ENCODE assay signal across 8 cellular contexts in genomic region chr1:171644805-171645483, GRCh38. TPM values are rescaled to one million over a fixed set of nuclear protein-coding genes. Genes with fewer than 3 reads are reported as not detected.
DNase-seq lines count a peak whose midpoint lies in the region; ATAC-seq, FAIRE-seq and TF ChIP-seq lines count a peak whose summit lies in the region.

No MANE protein-coding gene starts in this region.

- H3K27me3 ChIP-seq in bronchial epithelial cell (ENCODE audit: control insufficient read depth, insufficient read depth, low read length) (no peaks in the 10 kb centered on the region), keratinocyte (ENCODE audit: control insufficient read depth, extremely low read depth, insufficient read depth, low read length) (no peaks in the 10 kb centered on the region)

- H3K27ac ChIP-seq in VCaP (no peak overlapping the region), keratinocyte (ENCODE audit: control insufficient read depth, insufficient read depth, low read length) (no peak overlapping the region)

- no peaks in the 10 kb centered on the region for H3K9me1 ChIP-seq in keratinocyte (ENCODE audit: control insufficient read depth, extremely low read depth, insufficient read depth, low read length)

- DNase-seq in GF-D8 (lab: John Stamatoyannopoulos, UW), result peak; percentile 15
- DNase-seq in NCI-H2227 (lab: John Stamatoyannopoulos, UW; ENCODE audit: unreplicated experiment), result peak; percentile 93
- DNase-seq in bronchial epithelial cell (ENCODE audit: low read depth), result peak; percentile 80
- peak; percentile 56 for DNase-seq in keratinocyte (ENCODE audit: low read depth, low spot score)
- peak; percentile 46 to 66 for DNase-seq in stimulated activated CD4-positive, alpha-beta T cell treated with anti-CD3 and anti-CD28 coated beads, Interleukin-15, amount 100 ng/mL, for 48 hours (ENCODE audit: low read depth in 2 of 2)

- TF ChIP-seq CTCF in VCaP (conservative IDR thresholded peaks at IDR 0.05), result peak; percentile 80
- peak; percentile 88 for TF ChIP-seq CTCF in bronchial epithelial cell (IDR thresholded peaks at IDR 0.05; ENCODE audit: insufficient read depth, low read length, severe bottlenecking)
- TF ChIP-seq CTCF in keratinocyte (optimal IDR thresholded peaks at IDR 0.05 in 1 of 3, IDR thresholded peaks at IDR 0.05 in 1 of 3, conservative IDR thresholded peaks at IDR 0.05 in 1 of 3; ENCODE audit: extremely low read depth in 1 of 3, insufficient read depth in 2 of 3, low read length in 3 of 3), result peak; percentile 83 to 93 (median 91)

- ATAC-seq in HG03039 (IDR thresholded peaks at IDR 0.05; ENCODE audit: unreplicated experiment), result peak; percentile 49
- no peak for ATAC-seq in HG02852 (IDR thresholded peaks at IDR 0.05; ENCODE audit: unreplicated experiment)

- H2AFZ ChIP-seq in keratinocyte (ENCODE audit: control insufficient read depth, low read length), result peak overlapping the region; percentile 83

- H3K9ac ChIP-seq in keratinocyte (ENCODE audit: control insufficient read depth, extremely low read depth, insufficient read depth, low read length), result no peak overlapping the region

- dilution Hi-C loops in keratinocyte (cut with MboI; ENCODE audit: extremely low pct_ligation_motif_present, low sequenced_read_pairs), result loop anchor here (25.0 kb wide), 1 partner anchor 342 kb away; no protein-coding TSS in a partner anchor

- H3K4me2 ChIP-seq in keratinocyte (ENCODE audit: control insufficient read depth, extremely low read depth, insufficient read depth, low read depth, low read length), result peak overlapping the region; percentile 65

- no peak overlapping the region for H3K4me3 ChIP-seq in bronchial epithelial cell (ENCODE audit: low read depth, low read length)
- H3K4me3 ChIP-seq in keratinocyte (ENCODE audit: control insufficient read depth in 2 of 3, extremely low read depth in 1 of 3, insufficient read depth in 2 of 3, low read depth in 1 of 3, low read length in 3 of 3), result no peak overlapping the region

- no peaks in the 10 kb centered on the region for H4K20me1 ChIP-seq in keratinocyte (ENCODE audit: control insufficient read depth, extremely low read depth, insufficient read depth, low read length)

- no peaks in the 10 kb centered on the region for H3K79me2 ChIP-seq in keratinocyte (ENCODE audit: control insufficient read depth, insufficient read depth, low read length)

- H3K4me1 ChIP-seq in keratinocyte (ENCODE audit: control insufficient read depth, extremely low read depth, insufficient read depth, low read length), result no peaks in the 10 kb centered on the region

- FAIRE-seq in bronchial epithelial cell (lab: Jason Lieb, UNC) (no peak), keratinocyte (lab: Jason Lieb, UNC) (peak; percentile 67)

- H3K9me3 ChIP-seq in keratinocyte (ENCODE audit: control insufficient read depth, low read depth, low read length), result no peaks in the 10 kb centered on the region

- no peaks in the 10 kb centered on the region for H3K36me3 ChIP-seq in bronchial epithelial cell (ENCODE audit: control insufficient read depth, insufficient read depth, low read length)
- no peaks in the 10 kb centered on the region for H3K36me3 ChIP-seq in keratinocyte (ENCODE audit: control insufficient read depth in 2 of 2, extremely low read depth in 1 of 2, insufficient read depth in 2 of 2, low read length in 2 of 2)

RNA-seq across cellular contexts. Expression of gene MYOC, which starts 7.5 kb away (rescaled TPM):
- total RNA-seq in bronchial epithelial cell, result not detected in 2 replicates
- not detected in 3 replicates for polyA plus RNA-seq in keratinocyte
- not detected for polyA plus RNA-seq in keratinocyte (2011; ENCODE audit: low read depth)
- not detected in 2 replicates for polyA plus RNA-seq in keratinocyte (2011; cell fraction: cytosol; rRNA removed)
- polyA plus RNA-seq in keratinocyte (2011; cell fraction: nucleus; rRNA removed), result not detected in 2 replicates
- polyA plus RNA-seq in keratinocyte (2012; ENCODE audit: low replicate concordance), result not detected in 2 replicates
- not detected in 3 replicates for polyA minus RNA-seq in keratinocyte
- polyA minus RNA-seq in keratinocyte (2011; cell fraction: cytosol; rRNA and poly(A)+ RNA removed), result not detected
- polyA minus RNA-seq in keratinocyte (2011; cell fraction: nucleus; rRNA and poly(A)+ RNA removed), result not detected in 2 replicates

RNA-seq across cellular contexts. Expression of gene MYOCOS, which starts 22.9 kb away (rescaled TPM):
- not detected in 2 replicates for total RNA-seq in bronchial epithelial cell
- polyA plus RNA-seq in keratinocyte, result 0.05 TPM in 1 of 3 replicates, not detected in the others
- not detected for polyA plus RNA-seq in keratinocyte (2011; ENCODE audit: low read depth)
- polyA plus RNA-seq in keratinocyte (2011; cell fraction: cytosol; rRNA removed), result not detected in 2 replicates
- 0.15 TPM in 1 of 2 replicates, not detected in the other for polyA plus RNA-seq in keratinocyte (2011; cell fraction: nucleus; rRNA removed)
- polyA plus RNA-seq in keratinocyte (2012; ENCODE audit: low replicate concordance), result 0.13 TPM in 1 of 2 replicates, not detected in the other
- polyA minus RNA-seq in keratinocyte, result 0.30 to 0.38 TPM in 2 of 3 replicates, not detected in the other
- polyA minus RNA-seq in keratinocyte (2011; cell fraction: cytosol; rRNA and poly(A)+ RNA removed), result not detected
- polyA minus RNA-seq in keratinocyte (2011; cell fraction: nucleus; rRNA and poly(A)+ RNA removed), result 1.9 TPM in 1 of 2 replicates, not detected in the other

Comparison
In these comparisons a context has a peak if more than half of its experiments do, and no peak if none do; other contexts are left out.
1. DNase-seq: peak in every context shown above with its lines; median percentile 93 in NCI-H2227; 80 in bronchial epithelial cell; 56 in keratinocyte; 56 in stimulated activated CD4-positive, alpha-beta T cell treated with anti-CD3 and anti-CD28 coated beads, Interleukin-15, amount 100 ng/mL, for 48 hours; 15 in GF-D8.